ENCODE assay signal across 8 cellular contexts in the genomic region with DNA sequence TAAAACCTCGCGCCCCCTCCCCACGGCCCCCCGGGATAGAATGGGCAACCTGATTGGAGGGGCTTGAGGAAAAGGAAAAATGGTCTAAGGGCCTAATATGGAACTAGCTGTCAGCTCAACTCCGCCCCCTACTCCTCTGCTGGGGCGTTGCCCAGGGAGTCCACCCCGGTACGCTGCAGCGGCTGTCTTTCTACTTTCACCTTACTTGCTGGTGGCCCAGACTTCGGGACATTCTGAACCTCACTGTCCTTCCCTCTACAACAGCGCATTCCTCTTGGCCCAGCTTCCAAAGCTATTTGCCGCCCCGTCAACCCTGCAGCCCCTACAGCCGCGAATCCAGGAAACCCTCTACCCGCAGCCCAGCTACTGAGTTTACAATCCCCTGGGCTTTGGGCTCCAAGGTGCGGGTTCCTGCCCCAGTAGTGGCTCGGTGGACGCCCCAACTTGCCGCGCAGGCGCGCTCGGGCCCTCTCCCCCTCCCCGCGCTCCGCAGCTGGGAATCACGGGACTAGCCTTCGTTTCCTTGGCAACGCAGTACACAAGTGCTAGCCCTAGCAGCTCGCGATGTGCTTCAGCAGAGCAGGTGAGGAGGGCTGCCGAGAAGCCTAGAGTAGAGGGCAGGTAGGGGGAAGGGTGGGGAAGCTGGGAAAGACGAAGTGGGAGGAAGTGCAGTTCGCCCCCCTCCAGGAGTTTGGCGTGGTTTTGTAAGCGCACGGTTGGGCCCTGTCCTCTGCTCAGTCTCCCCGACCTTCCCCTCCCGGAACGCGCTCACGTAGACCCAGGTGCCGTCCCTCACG. TPM values are rescaled to one million over a fixed set of nuclear protein-coding genes. Genes with fewer than 3 reads are reported as not detected.
DNase-seq lines count a peak whose midpoint lies in the region; ATAC-seq and TF ChIP-seq lines count a peak whose summit lies in the region.

No MANE protein-coding gene starts in this region.

- H3K4me1 Mint-ChIP-seq in H9 (peaks cover 22 to 28% of the 10 kb centered on the region in 2 experiments), glutamatergic neuron (ENCODE audit: low read depth, unreplicated experiment) (peaks cover 5% of the 10 kb centered on the region)
- H3K4me1 Mint-ChIP-seq in activated naive CD4-positive, alpha-beta T cell treated with anti-CD3 and anti-CD28 coated beads, Interleukin-2, amount 10 ng/mL, durations not matched to agents 7 days and 5 days = peaks cover 32% of the 10 kb centered on the region

- H3K36me3 ChIP-seq in MM.1S (replicated peaks; ENCODE audit: insufficient read depth, low read length) = no peaks in the 10 kb centered on the region
- H3K36me3 ChIP-seq in SJCRH30 = no peaks in the 10 kb centered on the region
- no peaks in the 10 kb centered on the region for H3K36me3 ChIP-seq in testis (ENCODE audit: low read depth, missing control alignments)

- peaks cover 3% of the 10 kb centered on the region for H3K23me2 ChIP-seq in H9 (ENCODE audit: insufficient read length, low read depth, low read length, poor library complexity, severe bottlenecking)

- H3K23ac ChIP-seq in H9 (ENCODE audit: insufficient read length, low read depth, low read length) = no peak overlapping the region

- H2AFZ ChIP-seq in H9 (ENCODE audit: low read length) (no peak overlapping the region), MM.1S (ENCODE audit: low read length) (peak overlapping the region; percentile 25)

- no peaks in the 10 kb centered on the region for H3K9me3 ChIP-seq in H9 (ENCODE audit: control insufficient read depth, low read depth, low read length)
- H3K9me3 ChIP-seq in MM.1S (replicated peaks; ENCODE audit: insufficient read depth, low read length) = no peaks in the 10 kb centered on the region
- no peaks in the 10 kb centered on the region for H3K9me3 ChIP-seq in SJCRH30 (replicated peaks)
- H3K9me3 ChIP-seq in testis = no peaks in the 10 kb centered on the region

- no peak overlapping the region for H2BK120ac ChIP-seq in H9 (ENCODE audit: low read depth, low read length, poor library complexity, severe bottlenecking)

- no peak overlapping the region for H2AK5ac ChIP-seq in H9 (ENCODE audit: insufficient read length, low read length)

- H3K36me3 Mint-ChIP-seq in H9 (ENCODE audit: insufficient read depth in 1 of 3, low read depth in 3 of 3) = no peaks in the 10 kb centered on the region
- H3K36me3 Mint-ChIP-seq in activated naive CD4-positive, alpha-beta T cell treated with anti-CD3 and anti-CD28 coated beads, Interleukin-2, amount 10 ng/mL, durations not matched to agents 7 days and 5 days = peaks cover 1% of the 10 kb centered on the region
- no peaks in the 10 kb centered on the region for H3K36me3 Mint-ChIP-seq in glutamatergic neuron (ENCODE audit: unreplicated experiment)

- no peaks in the 10 kb centered on the region for H3K27me3 ChIP-seq in H9 (ENCODE audit: insufficient read depth, low read length)
- H3K27me3 ChIP-seq in MM.1S (replicated peaks; ENCODE audit: insufficient read depth, low read length) = no peaks in the 10 kb centered on the region
- no peaks in the 10 kb centered on the region; the same call in 1 of the 2 replicates for H3K27me3 ChIP-seq in SJCRH30
- no peaks in the 10 kb centered on the region for H3K27me3 ChIP-seq in testis

- intact Hi-C loops in testis (cut with DNase I; ENCODE audit: low total_unique reads) = no loop called here

- H3K18ac ChIP-seq in H9 (ENCODE audit: insufficient read length, low read depth, low read length) = peak overlapping the region; percentile 89

- H4K20me1 ChIP-seq in H9 (ENCODE audit: control insufficient read depth, insufficient read depth, insufficient read length) (no peaks in the 10 kb centered on the region), MM.1S (ENCODE audit: insufficient read depth, low read length) (no peaks in the 10 kb centered on the region)

- H3K9ac ChIP-seq in H9 (ENCODE audit: extremely low read depth, insufficient read length, low read length) (peak overlapping the region; percentile 1), MM.1S (ENCODE audit: low read length) (peak overlapping the region; percentile 43; the same call in 1 of the 2 replicates)

- H2BK5ac ChIP-seq in H9 (ENCODE audit: insufficient read length, low read length) = no peak overlapping the region

- H3K4me3 Mint-ChIP-seq in H9 = peak overlapping the region; percentile 86 to 90
- H3K4me3 Mint-ChIP-seq in activated naive CD4-positive, alpha-beta T cell treated with anti-CD3 and anti-CD28 coated beads, Interleukin-2, amount 10 ng/mL, durations not matched to agents 7 days and 5 days = peak overlapping the region; percentile 77
- H3K4me3 Mint-ChIP-seq in glutamatergic neuron (ENCODE audit: unreplicated experiment) = peak overlapping the region; percentile 94

- H4K8ac ChIP-seq in H9 (replicated peaks; ENCODE audit: insufficient read length, low read depth, low read length) = no peak overlapping the region

- H3K14ac ChIP-seq in H9 (ENCODE audit: insufficient read depth, low read length) = peak overlapping the region; percentile 74

- H3K27me3 Mint-ChIP-seq in H9 (ENCODE audit: low read depth) (peaks cover 2% of the 10 kb centered on the region), glutamatergic neuron (ENCODE audit: unreplicated experiment) (peaks cover 2% of the 10 kb centered on the region)
- peaks cover 20% of the 10 kb centered on the region for H3K27me3 Mint-ChIP-seq in activated naive CD4-positive, alpha-beta T cell treated with anti-CD3 and anti-CD28 coated beads, Interleukin-2, amount 10 ng/mL, durations not matched to agents 7 days and 5 days

- H3K9me2 ChIP-seq in MM.1S (replicated peaks; ENCODE audit: insufficient read depth, low read length) = no peaks in the 10 kb centered on the region

- WGBS in H9 (ENCODE audit: extremely low coverage, insufficient read length, low lambda C conversion rate) = no CpG with 5 or more reads among the region's 45 CpGs
- 1 to 2% methylated on average over 44 of the region's 45 CpGs for WGBS in testis, 2 donors

- H3K4me3 ChIP-seq in MM.1S (ENCODE audit: low read length) = peak overlapping the region; percentile 54
- peak overlapping the region; percentile 60 for H3K4me3 ChIP-seq in SJCRH30
- peak overlapping the region; percentile 57 to 70 for H3K4me3 ChIP-seq in testis

- H2BK15ac ChIP-seq in H9 (ENCODE audit: low read depth, low read length) = no peak overlapping the region

- H3K79me2 ChIP-seq in H9 (ENCODE audit: insufficient read depth, low read length) (no peaks in the 10 kb centered on the region), MM.1S (ENCODE audit: low read length) (no peaks in the 10 kb centered on the region)

- H3K9me3 Mint-ChIP-seq in H9 = no peaks in the 10 kb centered on the region
- H3K9me3 Mint-ChIP-seq in activated naive CD4-positive, alpha-beta T cell treated with anti-CD3 and anti-CD28 coated beads, Interleukin-2, amount 10 ng/mL, durations not matched to agents 7 days and 5 days = no peaks in the 10 kb centered on the region
- peaks cover 6% of the 10 kb centered on the region for H3K9me3 Mint-ChIP-seq in glutamatergic neuron (ENCODE audit: unreplicated experiment)

- CTCF ChIA-PET in activated naive CD4-positive, alpha-beta T cell treated with anti-CD3 and anti-CD28 coated beads, Interleukin-2, amount 10 ng/mL, durations not matched to agents 7 days and 5 days (lab: Charles Lee) = interaction anchor here (0.9 to 1.8 kb wide), 2 partner anchors 12 to 354 kb away, joined by 3 to 4 read pairs; no protein-coding TSS in a partner anchor

- H3K27ac Mint-ChIP-seq in H9 (peak overlapping the region; percentile 90 to 99 (median 97)), glutamatergic neuron (ENCODE audit: unreplicated experiment) (peak overlapping the region; percentile 85)
- peak overlapping the region; percentile 87 for H3K27ac Mint-ChIP-seq in activated naive CD4-positive, alpha-beta T cell treated with anti-CD3 and anti-CD28 coated beads, Interleukin-2, amount 10 ng/mL, durations not matched to agents 7 days and 5 days

- no peaks in the 10 kb centered on the region for H3F3A ChIP-seq in MM.1S (ENCODE audit: insufficient read depth, low read length)

- no peak overlapping the region for H2BK12ac ChIP-seq in H9 (ENCODE audit: insufficient read length, low read depth, low read length)

- no peak for TF ChIP-seq POLR2A in testis (IDR thresholded peaks at IDR 0.05)

- no peak overlapping the region for H3K4ac ChIP-seq in H9 (ENCODE audit: low read depth, low read length)

- H3T11ph ChIP-seq in H9 (ENCODE audit: low read length) = no peak overlapping the region

- peaks cover 2% of the 10 kb centered on the region; the same call in 1 of the 2 replicates for H3K4me1 ChIP-seq in H9 (ENCODE audit: insufficient read depth, low read length)
- no peaks in the 10 kb centered on the region for H3K4me1 ChIP-seq in MM.1S (ENCODE audit: low read length)
- peaks cover 4% of the 10 kb centered on the region; the same call in 1 of the 2 replicates for H3K4me1 ChIP-seq in SJCRH30
- no peaks in the 10 kb centered on the region for H3K4me1 ChIP-seq in testis

- H3K79me1 ChIP-seq in H9 (ENCODE audit: insufficient read depth, low read depth, low read length, poor library complexity, severe bottlenecking) = no peaks in the 10 kb centered on the region

- TF ChIP-seq CTCF in H9 (conservative IDR thresholded peaks at IDR 0.05) (peak; percentile 38; the same call in 2 of the 3 replicates), MM.1S (IDR thresholded peaks at IDR 0.05; ENCODE audit: low read length) (no peak), glutamatergic neuron (IDR thresholded peaks at IDR 0.05; ENCODE audit: partially characterized antibody, unreplicated experiment) (no peak), omental fat pad (IDR thresholded peaks at IDR 0.05) (no peak), testis (IDR thresholded peaks at IDR 0.05) (no peak)

- H3K56ac ChIP-seq in H9 (ENCODE audit: insufficient read length, low read depth, low read length) = no peak overlapping the region

- H4K91ac ChIP-seq in H9 (ENCODE audit: insufficient read length, low read depth, low read length) = no peak overlapping the region

- ATAC-seq in omental fat pad (ENCODE audit: low FRiP score) = peak; percentile 98

- H3K4me2 ChIP-seq in H9 (ENCODE audit: insufficient read depth, insufficient read length, low read length) (peak overlapping the region; percentile 62), MM.1S (ENCODE audit: low read depth, low read length) (peak overlapping the region; percentile 65; the same call in 1 of the 2 replicates)

- no peak overlapping the region for H4K5ac ChIP-seq in H9 (ENCODE audit: insufficient read length, low read depth, low read length)

- no peak overlapping the region for H2BK20ac ChIP-seq in H9 (ENCODE audit: low read depth, low read length, poor library complexity, severe bottlenecking)

- no peak overlapping the region for H3K27ac ChIP-seq in H9 (ENCODE audit: insufficient read length, low read depth, low read length)
- H3K27ac ChIP-seq in MM.1S (ENCODE audit: low read length) = peak overlapping the region; percentile 54; the same call in 1 of the 2 replicates
- no peak overlapping the region for H3K27ac ChIP-seq in SJCRH30
- H3K27ac ChIP-seq in testis = peak overlapping the region; percentile 43 to 60

- DNase-seq in ELF-1 (ENCODE audit: low read depth, low spot score) (peak; percentile 94), H9 (peak; percentile 97), MM.1S (peak; percentile 86), SJCRH30 (peak; percentile 87 to 88), glutamatergic neuron (peak; percentile 85), omental fat pad (ENCODE audit: low spot score) (peak; percentile 80), testis (peak; percentile 93)
- peak; percentile 91 for DNase-seq in activated naive CD4-positive, alpha-beta T cell treated with anti-CD3 and anti-CD28 coated beads, Interleukin-2, amount 10 ng/mL, durations not matched to agents 7 days and 5 days

RNA-seq across cellular contexts. Expression of a gene that starts 55.6 kb away (rescaled TPM):
- total RNA-seq in H9 (2021) = not detected in 2 replicates
- not detected in 2 replicates for total RNA-seq in SJCRH30 (2014; rRNA removed; shearing (Covaris generic))
- not detected for total RNA-seq in glutamatergic neuron (ENCODE audit: unreplicated experiment)
- 1 to 10 TPM in 1 of 4 donors, not detected in 3; 3.5 TPM for total RNA-seq in omental fat pad
- total RNA-seq in testis = under 1 TPM in 1 of 2 donors, not detected in 1; 0.31 TPM
- polyA plus RNA-seq in testis (ENCODE audit: insufficient read depth, low read depth, low replicate concordance) = 0.70 TPM

Comparison
In these comparisons a context has a peak if more than half of its experiments do, and no peak if none do; other contexts are left out.
1. H3K27ac ChIP-seq: peak in MM.1S (single experiment) and testis (2 of 2); none in H9 (single experiment) and SJCRH30 (single experiment).
2. Peak in every context shown above with its lines, with median percentiles within 50 percentile points of each other: DNase-seq, H3K27ac Mint-ChIP-seq, H3K4me3 Mint-ChIP-seq and H3K4me3 ChIP-seq.